In genomic region chr18:80179857-80180558, GRCh38 we compare ENCODE assay signal across 11 cellular contexts.
DNase-seq lines count a peak whose midpoint lies in the region; ATAC-seq and TF ChIP-seq lines count a peak whose summit lies in the region.
"Had no signal": no experiment of that assay in that cellular context is flagged by ENCODE, and none has a peak within 500 bp of the region (broad histone marks: within the 10 kb centered on the region; RNA-seq: fewer than 3 reads in every experiment).

No MANE protein-coding gene starts in this region.

- H3K27me3 Mint-ChIP-seq in activated T-cell treated with anti-CD3 and anti-CD28 coated beads, Interleukin-2, amount 50 U/mL, for 24 hours: peaks cover 35% of the 10 kb centered on the region
- H3K27me3 Mint-ChIP-seq in activated CD8-positive, alpha-beta memory T cell treated with anti-CD3 and anti-CD28 coated beads, Interleukin-2, amount 10 ng/mL, durations not matched to agents 7 days and 5 days: peaks cover 46% of the 10 kb centered on the region
- H3K27me3 Mint-ChIP-seq: progenitor cell of endocrine pancreas had no signal

- peaks cover 16% of the 10 kb centered on the region; the same call in 1 of the 2 replicates for H4K20me1 ChIP-seq in BLaER1

- no peak for TF ChIP-seq EP300 in gastroesophageal sphincter (IDR thresholded peaks at IDR 0.05)

- no peak overlapping the region for H3K27ac Mint-ChIP-seq in activated T-cell treated with anti-CD3 and anti-CD28 coated beads, Interleukin-2, amount 50 U/mL, for 24 hours
- no peak overlapping the region for H3K27ac Mint-ChIP-seq in activated CD8-positive, alpha-beta memory T cell treated with anti-CD3 and anti-CD28 coated beads, Interleukin-2, amount 10 ng/mL, durations not matched to agents 7 days and 5 days
- H3K27ac Mint-ChIP-seq: progenitor cell of endocrine pancreas had no signal

- TF ChIP-seq POLR2A in gastroesophageal sphincter (IDR thresholded peaks at IDR 0.05): no peak

- H3K4me3 ChIP-seq in BLaER1 (no peak overlapping the region), epithelial cell of esophagus (ENCODE audit: low read length) (no peak overlapping the region), gastroesophageal sphincter (no peak overlapping the region)

- no peaks in the 10 kb centered on the region for H3K9me3 Mint-ChIP-seq in activated T-cell treated with anti-CD3 and anti-CD28 coated beads, Interleukin-2, amount 50 U/mL, for 24 hours
- H3K9me3 Mint-ChIP-seq in activated CD8-positive, alpha-beta memory T cell treated with anti-CD3 and anti-CD28 coated beads, Interleukin-2, amount 10 ng/mL, durations not matched to agents 7 days and 5 days (ENCODE audit: low read depth): no peaks in the 10 kb centered on the region

- no peak overlapping the region for H3K9ac ChIP-seq in BLaER1

- TF ChIP-seq CTCF in epithelial cell of esophagus (IDR thresholded peaks at IDR 0.05; ENCODE audit: insufficient read depth, low read depth, low read length, missing control alignments) (peak; percentile 45), gastroesophageal sphincter (IDR thresholded peaks at IDR 0.05) (no peak)

- DNase-seq in MV-4-11 (lab: John Stamatoyannopoulos, UW) (peak; percentile 82), epithelial cell of esophagus (ENCODE audit: low read depth) (peak; percentile 93), cerebellum (ENCODE audit: low spot score) (no peak)
- no peak for DNase-seq in activated T-cell treated with anti-CD3 and anti-CD28 coated beads, Interleukin-2, amount 50 U/mL, for 24 hours
- DNase-seq in activated CD8-positive, alpha-beta memory T cell treated with anti-CD3 and anti-CD28 coated beads, Interleukin-2, amount 10 ng/mL, durations not matched to agents 7 days and 5 days: no peak
- DNase-seq: NCI-H2227 treated with DMSO at 0.1 percent for 48 hours; stimulated activated CD4-positive, alpha-beta T cell treated with anti-CD3 and anti-CD28 coated beads, Interleukin-1b, Interleukin-23, amount 100 ng/mL, for 48 hours had no signal

- H3K4me1 ChIP-seq in BLaER1 (peaks cover 55% of the 10 kb centered on the region), gastroesophageal sphincter (no peaks in the 10 kb centered on the region)

- peak overlapping the region; percentile 62 for H3K4me2 ChIP-seq in BLaER1

- H3K36me3 Mint-ChIP-seq in activated T-cell treated with anti-CD3 and anti-CD28 coated beads, Interleukin-2, amount 50 U/mL, for 24 hours (ENCODE audit: low read depth): no peaks in the 10 kb centered on the region
- H3K36me3 Mint-ChIP-seq in activated CD8-positive, alpha-beta memory T cell treated with anti-CD3 and anti-CD28 coated beads, Interleukin-2, amount 10 ng/mL, durations not matched to agents 7 days and 5 days: peaks cover 1% of the 10 kb centered on the region

- no peaks in the 10 kb centered on the region for H3K9me3 ChIP-seq in BLaER1
- no peaks in the 10 kb centered on the region for H3K9me3 ChIP-seq in gastroesophageal sphincter

- 67 to 93% methylated on average over 2 to 6 of the region's 20 CpGs for WGBS in gastroesophageal sphincter (ENCODE audit: low coverage in 1 of 2), 2 donors

- H3K27me3 ChIP-seq in BLaER1 (no peaks in the 10 kb centered on the region), gastroesophageal sphincter (no peaks in the 10 kb centered on the region)

- ATAC-seq in GM18873 (IDR thresholded peaks at IDR 0.05; ENCODE audit: low FRiP score, unreplicated experiment) (peak; percentile 61), gastroesophageal sphincter (no peak)
- no peak for ATAC-seq in activated CD8-positive, alpha-beta memory T cell treated with anti-CD3 and anti-CD28 coated beads, Interleukin-2, amount 10 ng/mL, durations not matched to agents 7 days and 5 days

- no peak overlapping the region for H3K4me3 Mint-ChIP-seq in activated T-cell treated with anti-CD3 and anti-CD28 coated beads, Interleukin-2, amount 50 U/mL, for 24 hours
- no peak overlapping the region for H3K4me3 Mint-ChIP-seq in activated CD8-positive, alpha-beta memory T cell treated with anti-CD3 and anti-CD28 coated beads, Interleukin-2, amount 10 ng/mL, durations not matched to agents 7 days and 5 days

- CTCF ChIA-PET in activated CD8-positive, alpha-beta memory T cell treated with anti-CD3 and anti-CD28 coated beads, Interleukin-2, amount 10 ng/mL, durations not matched to agents 7 days and 5 days (lab: Charles Lee): interaction anchor here (1.9 kb wide), 1 partner anchor 10 kb away, joined by 6 read pairs; no protein-coding TSS in a partner anchor

- H3K36me3 ChIP-seq in BLaER1 (no peaks in the 10 kb centered on the region), gastroesophageal sphincter (no peaks in the 10 kb centered on the region)

- peaks cover 10% of the 10 kb centered on the region for H3K4me1 Mint-ChIP-seq in activated T-cell treated with anti-CD3 and anti-CD28 coated beads, Interleukin-2, amount 50 U/mL, for 24 hours (ENCODE audit: low read depth)
- peaks cover 29% of the 10 kb centered on the region for H3K4me1 Mint-ChIP-seq in activated CD8-positive, alpha-beta memory T cell treated with anti-CD3 and anti-CD28 coated beads, Interleukin-2, amount 10 ng/mL, durations not matched to agents 7 days and 5 days

- no peak overlapping the region for H3K27ac ChIP-seq in BLaER1
- H3K27ac ChIP-seq in gastroesophageal sphincter: no peak overlapping the region

Comparison
In these comparisons a context has a peak if more than half of its experiments do, and no peak if none do; other contexts are left out.
1. DNase-seq: peak in MV-4-11 (single experiment) and epithelial cell of esophagus (single experiment); none in activated T-cell treated with anti-CD3 and anti-CD28 coated beads, Interleukin-2, amount 50 U/mL, for 24 hours (single experiment), activated CD8-positive, alpha-beta memory T cell treated with anti-CD3 and anti-CD28 coated beads, Interleukin-2, amount 10 ng/mL, durations not matched to agents 7 days and 5 days (single experiment) and cerebellum (single experiment).